ENCODE assay signal across 15 cellular contexts in genomic region chr13:95335667-95336066, GRCh38. TPM values are rescaled to one million over a fixed set of nuclear protein-coding genes. Genes with fewer than 3 reads are reported as not detected.
DNase-seq lines count a peak whose midpoint lies in the region; ATAC-seq, FAIRE-seq and TF ChIP-seq lines count a peak whose summit lies in the region.
"Had no signal": no experiment of that assay in that cellular context is flagged by ENCODE, and none has a peak within 500 bp of the region (broad histone marks: within the 10 kb centered on the region; RNA-seq: fewer than 3 reads in every experiment).

No MANE protein-coding gene starts in this region.

- intact Hi-C loops in MCF 10A (cut with micrococcal nuclease) = no loop called here
- intact Hi-C loops in breast epithelium (cut with DNase I; ENCODE audit: low total_unique reads) = no loop called here

- no peaks in the 10 kb centered on the region for H3K4me1 Mint-ChIP-seq in MCF 10A (ENCODE audit: insufficient read depth, unreplicated experiment)

- H3K4me3 ChIP-seq in breast epithelium = no peak overlapping the region
- H3K4me3 ChIP-seq: BLaER1 treated with 17β-estradiol and CSF1 and Interleukin-3, amounts not matched to agents 10 nM and 100 nM had no signal

- no peaks in the 10 kb centered on the region for H3K27me3 Mint-ChIP-seq in MCF 10A (ENCODE audit: insufficient read depth, unreplicated experiment)

- H3K4me3 Mint-ChIP-seq in MCF 10A (ENCODE audit: unreplicated experiment) = no peak overlapping the region

- POLR2A ChIA-PET in MCF 10A (lab: Yijun Ruan, JAX) = no interaction called here

- BruUV-seq in MCF 10A (replicated peaks; lab: Mats Ljungman, UMichigan) = no TSS peak

- ATAC-seq in esophagus mucosa (peak; percentile 31), GM19324 (IDR thresholded peaks at IDR 0.05; ENCODE audit: low FRiP score, unreplicated experiment) (no peak)

- no peak for TF ChIP-seq CTCF in MCF 10A (IDR thresholded peaks at IDR 0.05; ENCODE audit: unreplicated experiment)
- TF ChIP-seq CTCF in breast epithelium (IDR thresholded peaks at IDR 0.05) = no peak

- peak; percentile 54 for DNase-seq in MCF 10A (ENCODE audit: unreplicated experiment)
- no peak for DNase-seq in breast epithelium (ENCODE audit: low spot score in 2 of 2)
- DNase-seq in RPMI7951 (ENCODE audit: low read depth) = peak; percentile 12
- DNase-seq in T-helper 9 cell = no peak
- no peak for DNase-seq in GM12892 (ENCODE audit: insufficient read length)
- no peak for DNase-seq in NK-92 (lab: John Stamatoyannopoulos, UW; ENCODE audit: unreplicated experiment)
- DNase-seq: NCI-H1105 treated with DMSO at 0.1 percent for 48 hours, NCI-H2029, NCI-H524 treated with DMSO at 0.1 percent for 48 hours, SHP77 treated with DMSO at 0.1 percent for 48 hours had no signal

- FAIRE-seq in GM12892 (lab: Jason Lieb, UNC) = no peak

- no peaks in the 10 kb centered on the region for H3K9me3 Mint-ChIP-seq in MCF 10A (ENCODE audit: unreplicated experiment)

- H3K36me3 Mint-ChIP-seq in MCF 10A (ENCODE audit: insufficient read depth, unreplicated experiment) = no peaks in the 10 kb centered on the region

- CTCF ChIA-PET in MCF 10A (lab: Yijun Ruan, JAX) = interaction anchor here (0.5 to 1.0 kb wide), 3 partner anchors 70 to 1582 kb away, joined by 4 to 5 read pairs (median 4); no protein-coding TSS in a partner anchor

- H3K36me3 ChIP-seq in breast epithelium = no peaks in the 10 kb centered on the region
- H3K36me3 ChIP-seq: BLaER1 treated with 17β-estradiol and CSF1 and Interleukin-3, amounts not matched to agents 10 nM and 100 nM had no signal

- no peaks in the 10 kb centered on the region for H3K4me1 ChIP-seq in breast epithelium
- H3K4me1 ChIP-seq: BLaER1 treated with 17β-estradiol and CSF1 and Interleukin-3, amounts not matched to agents 10 nM and 100 nM had no signal

- H3K27me3 ChIP-seq in breast epithelium = no peaks in the 10 kb centered on the region
- H3K27me3 ChIP-seq: BLaER1 treated with 17β-estradiol and CSF1 and Interleukin-3, amounts not matched to agents 10 nM and 100 nM had no signal

- no peak for TF ChIP-seq POLR2A in breast epithelium (IDR thresholded peaks at IDR 0.05)
- TF ChIP-seq POLR2A in GM12892 (IDR thresholded peaks at IDR 0.05; ENCODE audit: low read depth, low read length) = no peak

- H3K27ac ChIP-seq in breast epithelium = no peak overlapping the region
- H3K27ac ChIP-seq: 22Rv1; BLaER1 treated with 17β-estradiol and CSF1 and Interleukin-3, amounts not matched to agents 10 nM and 100 nM; KMS-11 had no signal

- no peaks in the 10 kb centered on the region for H3K9me3 ChIP-seq in breast epithelium
- H3K9me3 ChIP-seq: BLaER1 treated with 17β-estradiol and CSF1 and Interleukin-3, amounts not matched to agents 10 nM and 100 nM had no signal

- H3K27ac Mint-ChIP-seq in MCF 10A (ENCODE audit: low read depth, unreplicated experiment) = no peak overlapping the region

RNA-seq across cellular contexts. Expression of gene ABCC4, which starts 34.4 kb away (rescaled TPM):
- total RNA-seq in MCF 10A (2022) (13.8 and 13.9 TPM in 2 replicates), breast epithelium (1 to 10 TPM; 4.1 to 6.2 (median 4.5) TPM), esophagus mucosa (4.4 TPM)
- 6.7 and 7.6 TPM in 2 replicates for total RNA-seq in RPMI7951 (2014; rRNA removed; shearing (Covaris generic))
- polyA plus RNA-seq in GM12892 (2012; ENCODE audit: missing spikeins) = 19.5 TPM

Comparison
In these comparisons a context has a peak if more than half of its experiments do, and no peak if none do; other contexts are left out.
1. DNase-seq: peak in MCF 10A (single experiment) and RPMI7951 (single experiment); none in breast epithelium (0 of 2), T-helper 9 cell (single experiment), GM12892 (single experiment) and NK-92 (single experiment).